ENCODE assay signal across 13 cellular contexts in genomic region chr15:68794307-68794706, GRCh38. TPM values are rescaled to one million over a fixed set of nuclear protein-coding genes. Genes with fewer than 3 reads are reported as not detected.
A peak's percentile ranks its signal among the peaks of the same experiment; 100 is the strongest.
DNase-seq lines count a peak whose midpoint lies in the region; ATAC-seq, FAIRE-seq and TF ChIP-seq lines count a peak whose summit lies in the region.
"Had no signal": no experiment of that assay in that cellular context is flagged by ENCODE, and none has a peak within 500 bp of the region (broad histone marks: within the 10 kb centered on the region; RNA-seq: fewer than 3 reads in every experiment).

No MANE protein-coding gene starts in this region.

- CTCF ChIA-PET in activated B cell treated with CpG ODN at 0.5 μM for 24 hours (lab: Charles Lee) = interaction anchor here (0.5 to 2.8 kb wide), 8 partner anchors 10 to 83 kb away, joined by 3 to 18 read pairs (median 6); partner anchors contain the start of gene ANP32A

- no peaks in the 10 kb centered on the region for H3K27me3 Mint-ChIP-seq in activated B cell treated with CpG ODN at 0.5 μM for 24 hours

- ATAC-seq in activated B cell treated with CpG ODN at 0.5 μM for 24 hours (ENCODE audit: low read depth) (no peak), gastrocnemius medialis (no peak), HG03439 (IDR thresholded peaks at IDR 0.05; ENCODE audit: unreplicated experiment) (no peak), esophagus mucosa (no peak), GM21825 (IDR thresholded peaks at IDR 0.05; ENCODE audit: unreplicated experiment) (no peak)
- ATAC-seq: activated T-cell treated with anti-CD3 and anti-CD28 coated beads, Interleukin-2, amount 50 U/mL, for 4 hours had no signal

- H3K4me1 ChIP-seq in iPS-20b (ENCODE audit: insufficient read depth, low read length) (peaks cover 61% of the 10 kb centered on the region), gastrocnemius medialis (peaks cover 87 to 95% of the 10 kb centered on the region in 2 donors)

- peak overlapping the region; percentile 78; the same call in 1 of the 2 replicates for H3K9ac ChIP-seq in iPS-20b (ENCODE audit: low read depth, low read length)
- H3K9ac ChIP-seq: SK-N-SH had no signal

- no peak for TF ChIP-seq POLR2A in gastrocnemius medialis (IDR thresholded peaks at IDR 0.05)

- H3K4me3 ChIP-seq in iPS-20b (ENCODE audit: low read length) = no peak overlapping the region
- peak overlapping the region in 1 of 4 donors; percentile 58 for H3K4me3 ChIP-seq in gastrocnemius medialis

- peak; percentile 84 for FAIRE-seq in GM18507 (lab: Jason Lieb, UNC)

- POLR2A ChIA-PET in activated B cell treated with CpG ODN at 0.5 μM for 24 hours (lab: Charles Lee) = interaction anchor here (1.6 to 5.8 kb wide), 4 partner anchors 14 to 59 kb away, joined by 7 to 167 read pairs (median 10); partner anchors contain the start of gene ANP32A

- peaks cover 98% of the 10 kb centered on the region for H3K4me1 Mint-ChIP-seq in activated B cell treated with CpG ODN at 0.5 μM for 24 hours

- H3K4me3 Mint-ChIP-seq in activated B cell treated with CpG ODN at 0.5 μM for 24 hours = peak overlapping the region; percentile 75

- H3K9me3 Mint-ChIP-seq in activated B cell treated with CpG ODN at 0.5 μM for 24 hours = no peaks in the 10 kb centered on the region
- H3K9me3 Mint-ChIP-seq: activated T-cell treated with anti-CD3 and anti-CD28 coated beads, Interleukin-2, amount 50 U/mL, for 4 hours had no signal

- intact Hi-C loops in activated B cell treated with CpG ODN at 0.5 μM for 24 hours (cut with micrococcal nuclease) (loop anchor here (5.0 kb wide), 1 partner anchor 968 kb away; no protein-coding TSS in a partner anchor), gastrocnemius medialis (cut with DNase I; ENCODE audit: low total_unique reads) (no loop called here)

- no peaks in the 10 kb centered on the region for H3K9me3 ChIP-seq in iPS-20b (ENCODE audit: insufficient read depth, low read depth, low read length)
- no peaks in the 10 kb centered on the region for H3K9me3 ChIP-seq in gastrocnemius medialis
- H3K9me3 ChIP-seq: SK-N-SH, uterus had no signal

- H3K27me3 ChIP-seq in iPS-20b (ENCODE audit: insufficient read depth, low read length) = no peaks in the 10 kb centered on the region
- no peaks in the 10 kb centered on the region for H3K27me3 ChIP-seq in gastrocnemius medialis
- H3K27me3 ChIP-seq: uterus had no signal

- no peak for TF ChIP-seq CTCF in activated B cell treated with CpG ODN at 0.5 μM for 24 hours (IDR thresholded peaks at IDR 0.05)
- no peak for TF ChIP-seq CTCF in gastrocnemius medialis (IDR thresholded peaks at IDR 0.05 in 4 of 5, conservative IDR thresholded peaks at IDR 0.05 in 1 of 5)

- in situ Hi-C loops in gastrocnemius medialis (cut with MboI; ENCODE audit: low sequenced_read_pairs in 4 of 4) = no loop called here

- DNase-seq in GM18507 (ENCODE audit: extremely low spot score, insufficient read length, low read depth) (no peak), activated B cell treated with CpG ODN at 0.5 μM for 24 hours (no peak), gastrocnemius medialis (no peak), dedifferentiated amniotic fluid mesenchymal stem cell (ENCODE audit: extremely low spot score) (no peak)
- DNase-seq: activated T-cell treated with anti-CD3 and anti-CD28 coated beads, Interleukin-2, amount 50 U/mL, for 4 hours; left colon; NCI-H446 treated with DMSO at 0.1 percent for 48 hours; SK-N-SH; uterus had no signal

- peaks cover 16% of the 10 kb centered on the region; the same call in 1 of the 2 replicates for H3K36me3 ChIP-seq in iPS-20b (ENCODE audit: insufficient read depth, low read depth, low read length)
- no peaks in the 10 kb centered on the region for H3K36me3 ChIP-seq in gastrocnemius medialis
- H3K36me3 ChIP-seq: uterus had no signal

- H3K36me3 Mint-ChIP-seq in activated B cell treated with CpG ODN at 0.5 μM for 24 hours (ENCODE audit: low read depth) = peaks cover 22% of the 10 kb centered on the region

- H3K27ac Mint-ChIP-seq in activated B cell treated with CpG ODN at 0.5 μM for 24 hours = peak overlapping the region; percentile 85

- H3K27ac ChIP-seq in iPS-20b (ENCODE audit: low read length) (no peak overlapping the region), gastrocnemius medialis (peak overlapping the region; percentile 80 to 93 (median 90))

RNA-seq across cellular contexts. Expression of gene ANP32A, which starts 26.4 kb away (rescaled TPM):
- total RNA-seq in activated B cell treated with CpG ODN at 0.5 μM for 24 hours (199 and 218 TPM in 2 replicates), gastrocnemius medialis (10 to 100 TPM; 27.1 to 55.8 (median 50.6) TPM), esophagus mucosa (58.9 TPM)
